In genomic region chr5:58541935-58542334, GRCh38 we compare ENCODE assay signal across 1 cellular context. TPM values are rescaled to one million over a fixed set of nuclear protein-coding genes. Genes with fewer than 3 reads are reported as not detected.
"Had no signal": no experiment of that assay in that cellular context is flagged by ENCODE, and none has a peak within 500 bp of the region (broad histone marks: within the 10 kb centered on the region; RNA-seq: fewer than 3 reads in every experiment).

No MANE protein-coding gene starts in this region.

RNA-seq across cellular contexts. Expression of gene GAPT, which starts 50.7 kb away (rescaled TPM):
- total RNA-seq: vagina had no signal
